ENCODE assay signal across 10 cellular contexts in genomic region chr2:190859347-190860297, GRCh38. TPM values are rescaled to one million over a fixed set of nuclear protein-coding genes. Genes with fewer than 3 reads are reported as not detected.
A peak's percentile ranks its signal among the peaks of the same experiment; 100 is the strongest.
DNase-seq lines count a peak whose midpoint lies in the region; ATAC-seq and TF ChIP-seq lines count a peak whose summit lies in the region.
"Had no signal": no experiment of that assay in that cellular context is flagged by ENCODE, and none has a peak within 500 bp of the region (broad histone marks: within the 10 kb centered on the region; RNA-seq: fewer than 3 reads in every experiment).

No MANE protein-coding gene starts in this region.

- H2BK120ac ChIP-seq in IMR-90 (ENCODE audit: low read depth, low read length): peak overlapping the region; percentile 99

- TF ChIP-seq RAD21 in IMR-90 (IDR thresholded peaks at IDR 0.05; ENCODE audit: low read length): no peak

- no peaks in the 10 kb centered on the region for H3K36me3 Mint-ChIP-seq in mesothelial cell of epicardium
- peaks cover 10% of the 10 kb centered on the region for H3K36me3 Mint-ChIP-seq in activated CD4-positive, alpha-beta T cell treated with anti-CD3 and anti-CD28 coated beads, Interleukin-2, amount 10 ng/mL, durations not matched to agents 7 days and 5 days (ENCODE audit: low read depth)

- ATAC-seq in IMR-90 (ENCODE audit: low read depth): peak; percentile 56
- ATAC-seq: left colon had no signal

- H3K18ac ChIP-seq in IMR-90 (ENCODE audit: low read depth, low read length): peak overlapping the region; percentile 95

- H3K4me3 ChIP-seq in IMR-90 (ENCODE audit: insufficient read depth, low read depth, low read length): peak overlapping the region; percentile 24; the same call in 1 of the 2 replicates
- peak overlapping the region in 1 of 2 donors; percentile 2 for H3K4me3 ChIP-seq in cardiac fibroblast (replicated peaks in 1 of 2; ENCODE audit: low read depth in 2 of 2, low read length in 2 of 2)

- peak overlapping the region; percentile 94 for H3K14ac ChIP-seq in IMR-90 (replicated peaks; ENCODE audit: low read depth, low read length)

- H4K20me1 ChIP-seq in IMR-90 (ENCODE audit: insufficient read depth, low read length): peaks cover 4% of the 10 kb centered on the region; the same call in 1 of the 2 replicates

- peak overlapping the region; percentile 91 for H3K4me2 ChIP-seq in IMR-90 (ENCODE audit: low read depth, low read length)

- H3K9me3 ChIP-seq in IMR-90 (ENCODE audit: control insufficient read depth, insufficient read depth, low read length): no peaks in the 10 kb centered on the region

- H3K23ac ChIP-seq in IMR-90 (ENCODE audit: low read depth, low read length): peak overlapping the region; percentile 99

- no peaks in the 10 kb centered on the region for H3K27me3 Mint-ChIP-seq in mesothelial cell of epicardium (ENCODE audit: low read depth)
- no peaks in the 10 kb centered on the region for H3K27me3 Mint-ChIP-seq in activated CD4-positive, alpha-beta T cell treated with anti-CD3 and anti-CD28 coated beads, Interleukin-2, amount 10 ng/mL, durations not matched to agents 7 days and 5 days
- H3K27me3 Mint-ChIP-seq: CD4-positive, alpha-beta T cell had no signal

- peak overlapping the region; percentile 98 for H2BK5ac ChIP-seq in IMR-90 (ENCODE audit: low read depth, low read length, poor library complexity, severe bottlenecking)

- TF ChIP-seq CTCF in IMR-90 (conservative IDR thresholded peaks at IDR 0.05; ENCODE audit: low read depth, low read length) (no peak), cardiac fibroblast (IDR thresholded peaks at IDR 0.05; ENCODE audit: low read depth, low read length) (no peak), mesothelial cell of epicardium (IDR thresholded peaks at IDR 0.05; ENCODE audit: unreplicated experiment) (no peak)

- TF ChIP-seq POLR2A in IMR-90 (IDR thresholded peaks at IDR 0.05; ENCODE audit: low read depth, low read length): no peak

- intact Hi-C loops in IMR-90 (cut with micrococcal nuclease): no loop called here

- in situ Hi-C loops in IMR-90 (cut with MboI; ENCODE audit: low sequenced_read_pairs): no loop called here

- peak overlapping the region; percentile 70 for H2AK9ac ChIP-seq in IMR-90 (replicated peaks; ENCODE audit: low read depth, low read length, poor library complexity)

- peak overlapping the region; percentile 95 for H3K27ac ChIP-seq in IMR-90 (ENCODE audit: insufficient read depth, low read length)

- BruUV-seq in IMR-90 (replicated peaks; lab: Mats Ljungman, UMichigan): no TSS peak

- H3K4ac ChIP-seq in IMR-90 (ENCODE audit: low read depth, low read length): peak overlapping the region; percentile 97

- peak overlapping the region; percentile 88 for H3K56ac ChIP-seq in IMR-90 (ENCODE audit: extremely low read depth, insufficient read depth, low read length)

- H3K79me1 ChIP-seq in IMR-90 (ENCODE audit: low read depth in 1 of 2, low read length in 2 of 2): peaks cover 5 to 15% of the 10 kb centered on the region in 2 experiments; a peak in 2 of 4 replicates

- H2AK5ac ChIP-seq in IMR-90 (ENCODE audit: low read depth, low read length): peak overlapping the region; percentile 89

- no peak overlapping the region for H3K4me3 Mint-ChIP-seq in mesothelial cell of epicardium
- no peak overlapping the region for H3K4me3 Mint-ChIP-seq in activated CD4-positive, alpha-beta T cell treated with anti-CD3 and anti-CD28 coated beads, Interleukin-2, amount 10 ng/mL, durations not matched to agents 7 days and 5 days
- H3K4me3 Mint-ChIP-seq: CD4-positive, alpha-beta T cell had no signal

- H3K9me3 Mint-ChIP-seq in mesothelial cell of epicardium: no peaks in the 10 kb centered on the region
- H3K9me3 Mint-ChIP-seq in activated CD4-positive, alpha-beta T cell treated with anti-CD3 and anti-CD28 coated beads, Interleukin-2, amount 10 ng/mL, durations not matched to agents 7 days and 5 days: peaks cover 20% of the 10 kb centered on the region
- H3K9me3 Mint-ChIP-seq: CD4-positive, alpha-beta T cell had no signal

- CTCF ChIA-PET in IMR-90 (lab: Yijun Ruan, JAX): interaction anchor here (1.3 to 1.5 kb wide), 2 partner anchors 9 to 23 kb away, joined by 4 to 8 read pairs; no protein-coding TSS in a partner anchor
- CTCF ChIA-PET in activated CD4-positive, alpha-beta T cell treated with anti-CD3 and anti-CD28 coated beads, Interleukin-2, amount 10 ng/mL, durations not matched to agents 7 days and 5 days (lab: Charles Lee): interaction anchor here (0.5 to 2.4 kb wide), 4 partner anchors 9 to 52 kb away, joined by 3 to 13 read pairs (median 3); no protein-coding TSS in a partner anchor

- H3K36me3 ChIP-seq in IMR-90 (ENCODE audit: control insufficient read depth, insufficient read depth, low read length): no peaks in the 10 kb centered on the region

- H4K8ac ChIP-seq in IMR-90 (ENCODE audit: low read depth in 2 of 2, low read length in 2 of 2): peak overlapping the region; percentile 93 to 97

- H3K9me1 ChIP-seq in IMR-90 (ENCODE audit: insufficient read depth, low read length): peaks cover 9% of the 10 kb centered on the region

- peaks cover 51% of the 10 kb centered on the region for H3K4me1 Mint-ChIP-seq in mesothelial cell of epicardium
- peaks cover 10% of the 10 kb centered on the region for H3K4me1 Mint-ChIP-seq in activated CD4-positive, alpha-beta T cell treated with anti-CD3 and anti-CD28 coated beads, Interleukin-2, amount 10 ng/mL, durations not matched to agents 7 days and 5 days

- H3K27ac Mint-ChIP-seq in mesothelial cell of epicardium: peak overlapping the region; percentile 74
- H3K27ac Mint-ChIP-seq in activated CD4-positive, alpha-beta T cell treated with anti-CD3 and anti-CD28 coated beads, Interleukin-2, amount 10 ng/mL, durations not matched to agents 7 days and 5 days: no peak overlapping the region
- H3K27ac Mint-ChIP-seq: CD4-positive, alpha-beta T cell had no signal

- H4K5ac ChIP-seq in IMR-90 (ENCODE audit: low read depth, low read length): peak overlapping the region; percentile 89

- H3K27me3 ChIP-seq in IMR-90 (ENCODE audit: control insufficient read depth, insufficient read depth, low read length): no peaks in the 10 kb centered on the region

- H4K91ac ChIP-seq in IMR-90 (ENCODE audit: insufficient read depth, low read depth, low read length): peak overlapping the region; percentile 97

- dilution Hi-C loops in IMR-90 (cut with HindIII; ENCODE audit: low sequenced_read_pairs, unreplicated experiment): no loop called here

- peak overlapping the region; percentile 99 for H2BK15ac ChIP-seq in IMR-90 (ENCODE audit: low read depth, low read length)

- DNase-seq in AG08395 (ENCODE audit: low spot score) (peak; percentile 58), IMR-90 (peak; percentile 62), cardiac fibroblast (ENCODE audit: low read depth in 2 of 2) (peak; percentile 52 to 60), mesothelial cell of epicardium (ENCODE audit: low spot score in 2 of 2, unreplicated experiment in 2 of 2) (peak in 1 of 2 experiments; percentile 42), NCI-H2171 treated with DMSO at 0.1 percent for 48 hours (lab: John Stamatoyannopoulos, UW) (no peak), NCI-H1436 treated with DMSO at 0.1 percent for 48 hours (lab: John Stamatoyannopoulos, UW) (no peak), activated gamma-delta T cell (lab: John Stamatoyannopoulos, UW) (no peak)
- DNase-seq in activated CD4-positive, alpha-beta T cell treated with anti-CD3 and anti-CD28 coated beads, Interleukin-2, amount 10 ng/mL, durations not matched to agents 7 days and 5 days: no peak
- DNase-seq: CD4-positive, alpha-beta T cell; left colon had no signal

- H2AFZ ChIP-seq in IMR-90 (replicated peaks; ENCODE audit: low read length, poor library complexity): peak overlapping the region; percentile 86

- H3K4me1 ChIP-seq in IMR-90 (ENCODE audit: control insufficient read depth, insufficient read depth, low read length): peaks cover 24% of the 10 kb centered on the region

- POLR2A ChIA-PET in IMR-90 (lab: Charles Lee; ENCODE audit: unreplicated experiment): interaction anchor here (0.5 to 1.0 kb wide), 2 partner anchors 17 to 23 kb away, joined by 3 to 4 read pairs; no protein-coding TSS in a partner anchor
- POLR2A ChIA-PET in activated CD4-positive, alpha-beta T cell treated with anti-CD3 and anti-CD28 coated beads, Interleukin-2, amount 10 ng/mL, durations not matched to agents 7 days and 5 days (lab: Charles Lee): no interaction called here

- WGBS in IMR-90 (ENCODE audit: extremely low coverage in 2 of 2, insufficient read length in 1 of 2), 2 experiments: no CpG with 5 or more reads among the region's 6 CpGs

- H3K9ac ChIP-seq in IMR-90 (ENCODE audit: low read depth, low read length): peak overlapping the region; percentile 51

- H2BK20ac ChIP-seq in IMR-90 (ENCODE audit: low read depth, low read length): peak overlapping the region; percentile 99

TF ChIP-seq in IMR-90, 13 proteins besides CTCF, POLR2A, EP300 and RAD21:
- TF ChIP-seq SMC3 (IDR thresholded peaks at IDR 0.05; ENCODE audit: low read depth, low read length) (no peak), ELK1 (IDR thresholded peaks at IDR 0.05; ENCODE audit: borderline replicate concordance, low read depth, low read length) (no peak), CHD1 (IDR thresholded peaks at IDR 0.05; ENCODE audit: low read depth, low read length) (no peak), CEBPB (IDR thresholded peaks at IDR 0.05; ENCODE audit: low read depth, low read length) (no peak), MAFK (IDR thresholded peaks at IDR 0.05; ENCODE audit: low read depth, low read length) (peak; percentile 45), NFE2L2 (IDR thresholded peaks at IDR 0.05; ENCODE audit: low read depth, low read length) (peak; percentile 86), MAZ (IDR thresholded peaks at IDR 0.05; ENCODE audit: borderline replicate concordance, low read depth, low read length) (no peak), MXI1 (IDR thresholded peaks at IDR 0.05; ENCODE audit: borderline replicate concordance, low read depth, low read length) (no peak)

RNA-seq across cellular contexts. Expression of gene GLS, which starts 21.0 kb away (rescaled TPM):
- total RNA-seq in IMR-90 (2012; rRNA removed) (130 and 279 TPM in 2 replicates), mesothelial cell of epicardium (185 to 192 TPM (median 190 TPM) in 3 replicates)
- 63.2 and 87.5 TPM in 2 replicates for polyA plus RNA-seq in IMR-90 (2012; rRNA removed)
- 10.3 and 16.9 TPM in 2 replicates for polyA plus RNA-seq in IMR-90 (2012; cell fraction: cytosol; rRNA removed)
- polyA plus RNA-seq in IMR-90 (2012; cell fraction: nucleus; rRNA removed; ENCODE audit: low replicate concordance): 45.0 and 212 TPM in 2 replicates
- total RNA-seq in activated CD4-positive, alpha-beta T cell treated with anti-CD3 and anti-CD28 coated beads, Interleukin-2, amount 10 ng/mL, durations not matched to agents 7 days and 5 days: 100 to 1,000 TPM; 142 to 155 TPM

Comparison
In these comparisons a context has a peak if more than half of its experiments do, and no peak if none do; other contexts are left out.
1. DNase-seq: peak in AG08395 (single experiment), IMR-90 (single experiment) and cardiac fibroblast (2 of 2); none in NCI-H2171 treated with DMSO at 0.1 percent for 48 hours (single experiment), activated CD4-positive, alpha-beta T cell treated with anti-CD3 and anti-CD28 coated beads, Interleukin-2, amount 10 ng/mL, durations not matched to agents 7 days and 5 days (single experiment), NCI-H1436 treated with DMSO at 0.1 percent for 48 hours (single experiment) and activated gamma-delta T cell (single experiment).